8 cellular contexts compared by ENCODE assay signal in genomic region chr9:127955294-127956015, GRCh38. TPM values are rescaled to one million over a fixed set of nuclear protein-coding genes. Genes with fewer than 3 reads are reported as not detected.
A peak's percentile ranks its signal among the peaks of the same experiment; 100 is the strongest.
DNase-seq lines count a peak whose midpoint lies in the region; ATAC-seq and TF ChIP-seq lines count a peak whose summit lies in the region.

No MANE protein-coding gene starts in this region.

- intact Hi-C loops in breast epithelium (cut with DNase I; ENCODE audit: low total_unique reads) (no loop called here), lower leg skin (cut with DNase I; ENCODE audit: low total_unique reads) (no loop called here)

- H3K36me3 ChIP-seq in breast epithelium: no peaks in the 10 kb centered on the region

- peak overlapping the region; percentile 91 to 98 for H3K27ac ChIP-seq in breast epithelium

- 33 to 37% methylated on average over 12 of the region's 12 CpGs for WGBS in lower leg skin, 2 donors

- TF ChIP-seq POLR2A in breast epithelium (IDR thresholded peaks at IDR 0.05) (no peak), lower leg skin (IDR thresholded peaks at IDR 0.05) (no peak)

- H3K9me3 ChIP-seq in breast epithelium: no peaks in the 10 kb centered on the region

- peaks cover 23 to 30% of the 10 kb centered on the region in 2 donors for H3K4me1 ChIP-seq in breast epithelium

- H3K4me3 ChIP-seq in AG10803 (ENCODE audit: low read length) (no peak overlapping the region), breast epithelium (peak overlapping the region in 1 of 3 donors; percentile 29), lower leg skin (ENCODE audit: low read depth, poor library complexity, severe bottlenecking) (no peak overlapping the region)

- peak; percentile 29 for TF ChIP-seq CTCF in AG10803 (conservative IDR thresholded peaks at IDR 0.05; ENCODE audit: low read length)
- peak; percentile 80 to 93 (median 92) for TF ChIP-seq CTCF in breast epithelium (IDR thresholded peaks at IDR 0.05)
- TF ChIP-seq CTCF in lower leg skin (IDR thresholded peaks at IDR 0.05): peak in 1 of 3 donors; percentile 13

- ATAC-seq in GM21367 (IDR thresholded peaks at IDR 0.05; ENCODE audit: unreplicated experiment): peak; percentile 54
- ATAC-seq in GM19328 (IDR thresholded peaks at IDR 0.05; ENCODE audit: unreplicated experiment): no peak

- DNase-seq in AG10803 (ENCODE audit: low read depth) (no peak), NCI-H1417 treated with DMSO at 0.1 percent for 48 hours (lab: John Stamatoyannopoulos, UW) (peak; percentile 94), T-helper 9 cell (peak; percentile 69), breast epithelium (ENCODE audit: low spot score in 2 of 2) (peak; percentile 94 to 97), lower leg skin (ENCODE audit: low spot score in 2 of 2) (peak; percentile 92 to 94)
- DNase-seq in stimulated activated CD8-positive, alpha-beta memory T cell treated with anti-CD3 and anti-CD28 coated beads, Interleukin-12 subunit alpha, Interleukin-12 subunit beta, amount 100 ng/mL, for 4 hours (ENCODE audit: low read depth): peak; percentile 71

- no peaks in the 10 kb centered on the region for H3K27me3 ChIP-seq in breast epithelium

RNA-seq across cellular contexts. Expression of gene DPM2, which starts 17.8 kb away (rescaled TPM):
- total RNA-seq in breast epithelium: 10 to 100 TPM; 10.6 to 17.4 (median 17.1) TPM
- total RNA-seq in lower leg skin: 10 to 100 TPM; 11.9 to 21.1 (median 15.8) TPM

RNA-seq across cellular contexts. Expression of gene PIP5KL1, which starts 24.9 kb away (rescaled TPM):
- total RNA-seq in breast epithelium (10 to 100 TPM in 1 of 3 donors, 1 to 10 TPM in 2; 2.2 to 10.1 (median 5.2) TPM), lower leg skin (10 to 100 TPM in 1 of 4 donors, 1 to 10 TPM in 3; 4.1 to 11.3 (median 8.4) TPM)

RNA-seq across cellular contexts. Expression of gene EEIG1, which starts 25.3 kb away (rescaled TPM):
- 10 to 100 TPM in 2 of 3 donors, 1 to 10 TPM in 1; 7.7 to 32.1 (median 19.7) TPM for total RNA-seq in breast epithelium
- 10 to 100 TPM; 33.0 to 81.3 (median 48.9) TPM for total RNA-seq in lower leg skin

RNA-seq across cellular contexts. Expression of gene ST6GALNAC4, which starts 38.6 kb away (rescaled TPM):
- 10 to 100 TPM; 17.6 to 44.6 (median 24.0) TPM for total RNA-seq in breast epithelium
- 10 to 100 TPM in 2 of 4 donors, 1 to 10 TPM in 2; 4.6 to 28.5 (median 16.5) TPM for total RNA-seq in lower leg skin

RNA-seq across cellular contexts. Expression of gene ST6GALNAC6, which starts 56.1 kb away (rescaled TPM):
- total RNA-seq in breast epithelium (100 to 1,000 TPM in 2 of 3 donors, 10 to 100 TPM in 1; 61.5 to 175 (median 103) TPM), lower leg skin (10 to 100 TPM; 50.5 to 72.9 (median 65.6) TPM)
